In the genomic region with DNA sequence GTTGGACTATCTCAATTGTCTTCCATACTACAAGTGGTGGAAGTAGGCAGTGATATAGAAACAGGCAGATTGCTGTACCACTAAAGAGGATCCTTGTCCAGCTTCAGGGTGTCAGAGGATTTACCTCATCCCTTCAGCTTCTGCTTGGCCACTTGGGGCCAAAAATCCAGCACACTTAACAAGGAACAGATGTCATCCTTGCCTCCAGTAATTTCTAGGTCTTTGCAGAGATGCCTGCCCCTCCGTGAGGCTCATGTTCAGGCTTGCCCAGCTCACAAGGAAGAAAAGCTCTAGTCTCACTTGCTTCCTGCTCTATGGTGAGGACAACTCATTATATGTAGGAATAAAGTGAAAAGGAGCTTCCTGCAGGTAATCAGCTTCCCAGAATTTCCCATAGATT, we compare ENCODE assay signal across 24 cellular contexts.
A peak's percentile ranks its signal among the peaks of the same experiment; 100 is the strongest.
DNase-seq lines count a peak whose midpoint lies in the region; ATAC-seq and TF ChIP-seq lines count a peak whose summit lies in the region.
"Had no signal": no experiment of that assay in that cellular context is flagged by ENCODE, and none has a peak within 500 bp of the region (broad histone marks: within the 10 kb centered on the region; RNA-seq: fewer than 3 reads in every experiment).

No MANE protein-coding gene starts in this region.

- TF ChIP-seq CTCF in A673 (conservative IDR thresholded peaks at IDR 0.05; ENCODE audit: low read depth, low read length): no peak
- no peak for TF ChIP-seq CTCF in foreskin keratinocyte (conservative IDR thresholded peaks at IDR 0.05)

- intact Hi-C loops in A673 (cut with micrococcal nuclease; ENCODE audit: unreplicated experiment) (no loop called here), posterior cingulate gyrus (cut with DNase I) (no loop called here)

- H3K36me3 ChIP-seq in A673 (ENCODE audit: insufficient read depth, low read length, poor library complexity, severe bottlenecking): no peaks in the 10 kb centered on the region
- no peaks in the 10 kb centered on the region for H3K36me3 ChIP-seq in adipocyte (ENCODE audit: control insufficient read depth, insufficient read depth, low read length, severe bottlenecking)
- H3K36me3 ChIP-seq: BE2C, gastrocnemius medialis, thyroid gland had no signal

- H3K9me3 ChIP-seq in A673 (ENCODE audit: low read depth, low read length, poor library complexity, severe bottlenecking) (no peaks in the 10 kb centered on the region), adipocyte (ENCODE audit: control insufficient read depth, low read length) (peaks cover 4% of the 10 kb centered on the region)
- H3K9me3 ChIP-seq: BE2C, gastrocnemius medialis, thyroid gland had no signal

- ATAC-seq in foreskin keratinocyte: no peak
- no peak for ATAC-seq in stimulated activated naive CD8-positive, alpha-beta T cell treated with anti-CD3 and anti-CD28 coated beads, Interleukin-15, Interleukin-2, amounts not matched to agents 100 U/mL and 50 U/mL, for 24 hours
- ATAC-seq: activated CD4-positive, CD25-positive, alpha-beta regulatory T cell treated with anti-CD3 and anti-CD28 coated beads, Interleukin-2, amount 50 U/mL, for 24 hours; activated CD8-positive, alpha-beta T cell treated with anti-CD3 and anti-CD28 coated beads, Interleukin-2, amount 10 ng/mL, durations not matched to agents 7 days and 5 days; activated T-cell treated with anti-CD3 and anti-CD28 coated beads, Interleukin-2, amount 50 U/mL, for 4 hours; gastrocnemius medialis had no signal

- peak; percentile 42 for DNase-seq in A673 (ENCODE audit: low spot score)
- DNase-seq in LHCN-M2 (ENCODE audit: low read depth): peak; percentile 3
- peak; percentile 45 for DNase-seq in adipocyte (ENCODE audit: low read depth)
- peak; percentile 4 to 52 for DNase-seq in foreskin keratinocyte
- no peak for DNase-seq in posterior cingulate gyrus
- DNase-seq in stimulated activated naive CD8-positive, alpha-beta T cell treated with anti-CD3 and anti-CD28 coated beads, Interleukin-15, Interleukin-2, amounts not matched to agents 100 U/mL and 50 U/mL, for 24 hours: no peak
- no peak for DNase-seq in NCI-H2227 (lab: John Stamatoyannopoulos, UW; ENCODE audit: unreplicated experiment)
- no peak for DNase-seq in foreskin melanocyte
- DNase-seq: activated CD8-positive, alpha-beta T cell treated with anti-CD3 and anti-CD28 coated beads, Interleukin-2, amount 10 ng/mL, durations not matched to agents 7 days and 5 days; activated naive CD4-positive, alpha-beta T cell treated with anti-CD3 and anti-CD28 coated beads for 36 hours; activated T-cell treated with anti-CD3 and anti-CD28 coated beads, Interleukin-2, amount 50 U/mL, for 4 hours; amygdala; BE2C; gastrocnemius medialis; GOT3; islet precursor cell; NCI-H1436; SHP77; stimulated activated CD4-positive, alpha-beta T cell treated with anti-CD3 and anti-CD28 coated beads, Interleukin-4, amount 100 ng/mL, for 24 hours; stimulated activated naive CD4-positive, alpha-beta T cell treated with Interleukin-2 at 50 U/mL for 16 hours; SW 1271; thyroid gland had no signal

- no TSS peak for BruUV-seq in A673 (replicated peaks; lab: Mats Ljungman, UMichigan)

- CTCF ChIA-PET in A673 (lab: Charles Lee): no interaction called here

- no peak overlapping the region for H3K27ac ChIP-seq in A673 (ENCODE audit: low read depth, low read length, poor library complexity, severe bottlenecking)
- H3K27ac ChIP-seq in foreskin keratinocyte: no peak overlapping the region
- H3K27ac ChIP-seq: gastrocnemius medialis, HL-60, thyroid gland had no signal

- POLR2A ChIA-PET in A673 (lab: Charles Lee; ENCODE audit: low non-redundant PET): no interaction called here

- no peak overlapping the region for H3K9ac ChIP-seq in adipocyte (ENCODE audit: low read length)

- no peak overlapping the region for H3K4me3 ChIP-seq in A673 (ENCODE audit: low read depth, low read length, poor library complexity, severe bottlenecking)
- H3K4me3 ChIP-seq in adipocyte (ENCODE audit: low read length): no peak overlapping the region
- H3K4me3 ChIP-seq: gastrocnemius medialis, thyroid gland had no signal

- H3K4me1 ChIP-seq in A673 (ENCODE audit: insufficient read depth, low read length, poor library complexity, severe bottlenecking) (peaks cover 7% of the 10 kb centered on the region), adipocyte (ENCODE audit: control insufficient read depth, insufficient read depth, low read length) (no peaks in the 10 kb centered on the region), foreskin keratinocyte (no peaks in the 10 kb centered on the region)
- H3K4me1 ChIP-seq: BE2C, gastrocnemius medialis, thyroid gland had no signal

- H3K27me3 ChIP-seq in A673 (replicated peaks; ENCODE audit: insufficient read depth, low read depth, low read length, poor library complexity) (no peaks in the 10 kb centered on the region), adipocyte (replicated peaks; ENCODE audit: control insufficient read depth, insufficient read depth, low read length) (no peaks in the 10 kb centered on the region), foreskin keratinocyte (no peaks in the 10 kb centered on the region)
- H3K27me3 ChIP-seq: BE2C, gastrocnemius medialis, thyroid gland had no signal

Comparison
In these comparisons a context has a peak if more than half of its experiments do, and no peak if none do; other contexts are left out.
1. DNase-seq: peak in A673 (single experiment), LHCN-M2 (single experiment), adipocyte (single experiment) and foreskin keratinocyte (2 of 2); none in posterior cingulate gyrus (0 of 10), stimulated activated naive CD8-positive, alpha-beta T cell treated with anti-CD3 and anti-CD28 coated beads, Interleukin-15, Interleukin-2, amounts not matched to agents 100 U/mL and 50 U/mL, for 24 hours (single experiment), NCI-H2227 (single experiment) and foreskin melanocyte (single experiment).